6 cellular contexts compared by ENCODE assay signal in the genomic region with DNA sequence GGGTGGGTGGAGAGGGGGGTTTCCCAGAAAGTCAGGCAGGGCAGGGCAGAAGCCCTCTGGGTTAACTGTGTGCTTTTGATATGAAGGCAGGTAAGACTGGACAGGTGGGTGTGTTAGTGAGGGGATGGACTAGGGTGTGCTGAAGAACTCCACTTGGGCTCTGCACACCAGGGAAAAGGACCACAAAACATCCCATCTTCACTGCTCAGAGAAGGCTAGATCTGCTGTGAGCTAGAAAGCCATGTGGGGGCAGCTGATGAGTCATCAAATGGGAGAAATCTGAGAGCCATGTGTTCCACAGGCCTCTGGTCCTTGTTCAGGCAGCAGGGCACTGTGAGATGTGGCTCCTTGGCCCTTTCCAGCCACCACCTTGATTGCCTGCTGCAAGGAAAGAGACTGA. TPM values are rescaled to one million over a fixed set of nuclear protein-coding genes. Genes with fewer than 3 reads are reported as not detected.
"Had no signal": no experiment of that assay in that cellular context is flagged by ENCODE, and none has a peak within 500 bp of the region (broad histone marks: within the 10 kb centered on the region; RNA-seq: fewer than 3 reads in every experiment).

No MANE protein-coding gene starts in this region.

RNA-seq across cellular contexts. Expression of a gene that starts 9.7 kb away (rescaled TPM):
- total RNA-seq: RPMI7951 had no signal

RNA-seq across cellular contexts. Expression of a gene that starts 51.8 kb away (rescaled TPM):
- total RNA-seq: OCI-LY7, Peyer's patch, RPMI7951, SJSA1, SK-MEL-5, T-cell had no signal
